Comparison of ENCODE assay signal across 20 cellular contexts in genomic region chr6:33116417-33116816, GRCh38. TPM values are rescaled to one million over a fixed set of nuclear protein-coding genes. Genes with fewer than 3 reads are reported as not detected.
DNase-seq lines count a peak whose midpoint lies in the region; ATAC-seq and TF ChIP-seq lines count a peak whose summit lies in the region.
"Had no signal": no experiment of that assay in that cellular context is flagged by ENCODE, and none has a peak within 500 bp of the region (broad histone marks: within the 10 kb centered on the region; RNA-seq: fewer than 3 reads in every experiment).

No MANE protein-coding gene starts in this region.

- H3K36me3 ChIP-seq in iPS-15b (ENCODE audit: control insufficient read depth, insufficient read depth, low read length) (no peaks in the 10 kb centered on the region), tibial nerve (no peaks in the 10 kb centered on the region)
- H3K36me3 ChIP-seq: SJCRH30, upper lobe of right lung had no signal

- CTCF ChIA-PET in WTC11 (lab: Charles Lee), result interaction anchor here (0.7 to 5.3 kb wide), 8 partner anchors 9 to 293 kb away, joined by 3 to 43 read pairs (median 13); no protein-coding TSS in a partner anchor
- CTCF ChIA-PET in activated CD8-positive, alpha-beta T cell treated with anti-CD3 and anti-CD28 coated beads, Interleukin-2, amount 10 ng/mL, durations not matched to agents 7 days and 5 days (lab: Charles Lee), result interaction anchor here (1.2 to 5.7 kb wide), 3 partner anchors 8 to 133 kb away, joined by 3 to 60 read pairs (median 5); no protein-coding TSS in a partner anchor

- DNase-seq in NCI-H2227 (lab: John Stamatoyannopoulos, UW; ENCODE audit: unreplicated experiment), result peak; percentile 44
- no peak for DNase-seq in NCI-H2227 treated with DMSO at 0.1 percent for 48 hours (lab: John Stamatoyannopoulos, UW)
- peak; percentile 39 for DNase-seq in WTC11 (ENCODE audit: low spot score)
- DNase-seq in progenitor cell of endocrine pancreas (ENCODE audit: low spot score, unreplicated experiment), result no peak
- no peak for DNase-seq in activated CD8-positive, alpha-beta T cell treated with anti-CD3 and anti-CD28 coated beads, Interleukin-2, amount 10 ng/mL, durations not matched to agents 7 days and 5 days
- DNase-seq in tibial nerve (ENCODE audit: low spot score in 2 of 2), result no peak
- no peak for DNase-seq in COR-L47 (lab: John Stamatoyannopoulos, UW)
- DNase-seq: 8988T; activated CD4-positive, alpha-beta T cell treated with anti-CD3 and anti-CD28 coated beads for 4 hours; DMS79 treated with DMSO at 0.1 percent for 48 hours; natural killer cell; NCI-H2081; PC-3; SJCRH30; T1000; upper lobe of right lung had no signal

- peak overlapping the region; percentile 98 for H3K4me3 Mint-ChIP-seq in WTC11
- peak overlapping the region; percentile 57 for H3K4me3 Mint-ChIP-seq in progenitor cell of endocrine pancreas (ENCODE audit: low read depth)
- no peak overlapping the region for H3K4me3 Mint-ChIP-seq in activated CD8-positive, alpha-beta T cell treated with anti-CD3 and anti-CD28 coated beads, Interleukin-2, amount 10 ng/mL, durations not matched to agents 7 days and 5 days
- H3K4me3 Mint-ChIP-seq: natural killer cell had no signal

- no peaks in the 10 kb centered on the region for H3K9me3 Mint-ChIP-seq in WTC11
- H3K9me3 Mint-ChIP-seq in progenitor cell of endocrine pancreas (ENCODE audit: low read depth), result no peaks in the 10 kb centered on the region
- H3K9me3 Mint-ChIP-seq in activated CD8-positive, alpha-beta T cell treated with anti-CD3 and anti-CD28 coated beads, Interleukin-2, amount 10 ng/mL, durations not matched to agents 7 days and 5 days (ENCODE audit: insufficient read depth), result no peaks in the 10 kb centered on the region
- H3K9me3 Mint-ChIP-seq: natural killer cell had no signal

- H3K36me3 Mint-ChIP-seq in WTC11, result peaks cover under 1% of the 10 kb centered on the region; the same call in 1 of the 2 replicates
- no peaks in the 10 kb centered on the region for H3K36me3 Mint-ChIP-seq in progenitor cell of endocrine pancreas (ENCODE audit: insufficient read depth)
- no peaks in the 10 kb centered on the region for H3K36me3 Mint-ChIP-seq in activated CD8-positive, alpha-beta T cell treated with anti-CD3 and anti-CD28 coated beads, Interleukin-2, amount 10 ng/mL, durations not matched to agents 7 days and 5 days (ENCODE audit: low read depth)
- H3K36me3 Mint-ChIP-seq: natural killer cell had no signal

- peak overlapping the region; percentile 91 for H3K9ac ChIP-seq in iPS-15b (ENCODE audit: low read depth, low read length)

- TF ChIP-seq EP300 in tibial nerve (IDR thresholded peaks at IDR 0.05), result no peak

- no peak for TF ChIP-seq POLR2A in tibial nerve (IDR thresholded peaks at IDR 0.05)

- H3K9me3 ChIP-seq in iPS-15b (ENCODE audit: control insufficient read depth, insufficient read depth, low read length), result no peaks in the 10 kb centered on the region
- H3K9me3 ChIP-seq in tibial nerve, result no peaks in the 10 kb centered on the region
- H3K9me3 ChIP-seq: SJCRH30, upper lobe of right lung had no signal

- H3K27me3 ChIP-seq in iPS-15b (ENCODE audit: control insufficient read depth, insufficient read depth, low read length) (no peaks in the 10 kb centered on the region), tibial nerve (peaks cover 0 to 50% of the 10 kb centered on the region in 2 donors)

- peak overlapping the region; percentile 100 for H3K27ac Mint-ChIP-seq in WTC11
- peak overlapping the region; percentile 4 for H3K27ac Mint-ChIP-seq in progenitor cell of endocrine pancreas
- no peak overlapping the region for H3K27ac Mint-ChIP-seq in activated CD8-positive, alpha-beta T cell treated with anti-CD3 and anti-CD28 coated beads, Interleukin-2, amount 10 ng/mL, durations not matched to agents 7 days and 5 days
- H3K27ac Mint-ChIP-seq: natural killer cell had no signal

- no peaks in the 10 kb centered on the region; the same call in 1 of the 2 replicates for H3K27me3 Mint-ChIP-seq in WTC11 (ENCODE audit: low read depth)
- H3K27me3 Mint-ChIP-seq in progenitor cell of endocrine pancreas, result peaks cover 57% of the 10 kb centered on the region
- peaks cover 66% of the 10 kb centered on the region for H3K27me3 Mint-ChIP-seq in activated CD8-positive, alpha-beta T cell treated with anti-CD3 and anti-CD28 coated beads, Interleukin-2, amount 10 ng/mL, durations not matched to agents 7 days and 5 days (ENCODE audit: low read depth)

- H3K4me3 ChIP-seq in iPS-15b (ENCODE audit: low read depth, low read length) (peak overlapping the region; percentile 89), tibial nerve (no peak overlapping the region)
- H3K4me3 ChIP-seq: lung, SJCRH30, upper lobe of right lung had no signal

- peaks cover 56% of the 10 kb centered on the region for H3K4me1 Mint-ChIP-seq in WTC11
- H3K4me1 Mint-ChIP-seq in progenitor cell of endocrine pancreas (ENCODE audit: low read depth), result peaks cover 23% of the 10 kb centered on the region
- H3K4me1 Mint-ChIP-seq in activated CD8-positive, alpha-beta T cell treated with anti-CD3 and anti-CD28 coated beads, Interleukin-2, amount 10 ng/mL, durations not matched to agents 7 days and 5 days (ENCODE audit: low read depth), result peaks cover 18% of the 10 kb centered on the region

- POLR2A ChIA-PET in WTC11 (lab: Charles Lee), result interaction anchor here (0.5 to 3.2 kb wide), 7 partner anchors 10 to 921 kb away, joined by 3 to 26 read pairs (median 3); partner anchors contain the start of gene ZBTB22
- POLR2A ChIA-PET in activated CD8-positive, alpha-beta T cell treated with anti-CD3 and anti-CD28 coated beads, Interleukin-2, amount 10 ng/mL, durations not matched to agents 7 days and 5 days (lab: Charles Lee), result no interaction called here

- H3K4me1 ChIP-seq in iPS-15b (ENCODE audit: control insufficient read depth, insufficient read depth, low read length), result peaks cover 15% of the 10 kb centered on the region
- H3K4me1 ChIP-seq in tibial nerve, result peaks cover 0 to 7% (median 2%) of the 10 kb centered on the region in 4 donors
- H3K4me1 ChIP-seq: SJCRH30, upper lobe of right lung had no signal

- 4 to 7% methylated on average over 6 of the region's 6 CpGs for WGBS in tibial nerve, 2 donors

- TF ChIP-seq CTCF in WTC11 (IDR thresholded peaks at IDR 0.05), result no peak
- TF ChIP-seq CTCF in progenitor cell of endocrine pancreas (IDR thresholded peaks at IDR 0.05; ENCODE audit: unreplicated experiment), result no peak
- no peak for TF ChIP-seq CTCF in tibial nerve (IDR thresholded peaks at IDR 0.05)

- no peak overlapping the region for H3K27ac ChIP-seq in tibial nerve
- H3K27ac ChIP-seq: SJCRH30, upper lobe of right lung had no signal

- peak; percentile 69 for ATAC-seq in WTC11
- ATAC-seq in activated CD8-positive, alpha-beta T cell treated with anti-CD3 and anti-CD28 coated beads, Interleukin-2, amount 10 ng/mL, durations not matched to agents 7 days and 5 days, result no peak
- ATAC-seq: natural killer cell; PC-3; stimulated activated naive CD8-positive, alpha-beta T cell treated with anti-CD3 and anti-CD28 coated beads, Interleukin-15, Interleukin-2, amounts not matched to agents 100 U/mL and 50 U/mL, for 24 hours; upper lobe of right lung had no signal

TF ChIP-seq in WTC11, 78 proteins besides CTCF, POLR2A, EP300 and RAD21:
- TF ChIP-seq E2F1 (CRISPR knock-in tag; IDR thresholded peaks at IDR 0.05) (no peak), ZNF263 (CRISPR knock-in tag; IDR thresholded peaks at IDR 0.05; ENCODE audit: low read depth) (0 out of 2 replicates have a peak, but pooled peaks have one; percentile 28), AR (CRISPR knock-in tag; IDR thresholded peaks at IDR 0.05) (no peak)

RNA-seq across cellular contexts. Expression of gene HLA-DPB1, which starts 40.6 kb away (rescaled TPM):
- total RNA-seq in WTC11 (2021) (18.0 to 23.9 TPM (median 21.3 TPM) in 3 replicates), progenitor cell of endocrine pancreas (13.5 and 17.9 TPM in 2 replicates), tibial nerve (100 to 1,000 TPM in 1 of 4 donors, 10 to 100 TPM in 3; 56.5 to 121 (median 76.4) TPM)
- 10 to 100 TPM; 21.0 to 22.8 TPM for total RNA-seq in activated CD8-positive, alpha-beta T cell treated with anti-CD3 and anti-CD28 coated beads, Interleukin-2, amount 10 ng/mL, durations not matched to agents 7 days and 5 days
- total RNA-seq: PC-3, SJCRH30 had no signal

RNA-seq across cellular contexts. Expression of gene HLA-DPA1, which starts 43.0 kb away (rescaled TPM):
- total RNA-seq in WTC11 (2021) (4.4 to 5.4 TPM (median 4.9 TPM) in 3 replicates), progenitor cell of endocrine pancreas (0.89 and 1.8 TPM in 2 replicates), tibial nerve (100 to 1,000 TPM in 2 of 4 donors, 10 to 100 TPM in 2; 39.8 to 179 (median 109) TPM)
- total RNA-seq in activated CD8-positive, alpha-beta T cell treated with anti-CD3 and anti-CD28 coated beads, Interleukin-2, amount 10 ng/mL, durations not matched to agents 7 days and 5 days, result 10 to 100 TPM; 39.1 to 40.0 TPM
- total RNA-seq: endothelial cell of umbilical vein, PC-3, SJCRH30 had no signal

Comparison
In these comparisons a context has a peak if more than half of its experiments do, and no peak if none do; other contexts are left out.
1. DNase-seq: peak in NCI-H2227 (single experiment) and WTC11 (single experiment); none in NCI-H2227 treated with DMSO at 0.1 percent for 48 hours (single experiment), progenitor cell of endocrine pancreas (single experiment), activated CD8-positive, alpha-beta T cell treated with anti-CD3 and anti-CD28 coated beads, Interleukin-2, amount 10 ng/mL, durations not matched to agents 7 days and 5 days (single experiment), tibial nerve (0 of 2) and COR-L47 (single experiment).